11 cellular contexts compared by ENCODE assay signal in genomic region chr5:137954131-137954879, GRCh38.
DNase-seq lines count a peak whose midpoint lies in the region; ATAC-seq, FAIRE-seq and TF ChIP-seq lines count a peak whose summit lies in the region.
"Had no signal": no experiment of that assay in that cellular context is flagged by ENCODE, and none has a peak within 500 bp of the region (broad histone marks: within the 10 kb centered on the region; RNA-seq: fewer than 3 reads in every experiment).

No MANE protein-coding gene starts in this region.

- TF ChIP-seq POLR2A in HepG2 (IDR thresholded peaks at IDR 0.05; ENCODE audit: insufficient read depth in 1 of 2, low read depth in 2 of 2, low read length in 2 of 2) = no peak
- no peak for TF ChIP-seq POLR2A in right lobe of liver (IDR thresholded peaks at IDR 0.05)

- no peak for FAIRE-seq in HepG2 (lab: Jason Lieb, UNC)

- H3K4me3 Mint-ChIP-seq in naive thymus-derived CD4-positive, alpha-beta T cell = no peak overlapping the region
- H3K4me3 Mint-ChIP-seq: CD4-positive, CD25-positive, alpha-beta regulatory T cell had no signal

- H3K4me3 ChIP-seq in liver (ENCODE audit: low read depth in 1 of 3, low read length in 3 of 3) (no peak overlapping the region), HepG2 (replicated peaks in 1 of 3; ENCODE audit: insufficient read depth in 1 of 3, low read depth in 2 of 3, low read length in 3 of 3) (no peak overlapping the region), coronary artery (no peak overlapping the region), right lobe of liver (no peak overlapping the region)
- no peak overlapping the region for H3K4me3 ChIP-seq in naive thymus-derived CD4-positive, alpha-beta T cell (ENCODE audit: low read length)
- H3K4me3 ChIP-seq: testis had no signal

- no peaks in the 10 kb centered on the region for H4K20me1 ChIP-seq in HepG2 (ENCODE audit: insufficient read depth, low read length)

- H2AFZ ChIP-seq in HepG2 (ENCODE audit: low read length) = no peak overlapping the region

- TF ChIP-seq RAD21 in liver (IDR thresholded peaks at IDR 0.05) = no peak
- no peak for TF ChIP-seq RAD21 in HepG2 (CRISPR knock-in tag; IDR thresholded peaks at IDR 0.05)

- peaks cover 11 to 39% (median 25%) of the 10 kb centered on the region in 5 donors for H3K36me3 Mint-ChIP-seq in naive thymus-derived CD4-positive, alpha-beta T cell

- no peak for TF ChIP-seq EP300 in HepG2 (IDR thresholded peaks at IDR 0.05; ENCODE audit: low read depth in 2 of 2, low read length in 2 of 2)
- no peak for TF ChIP-seq EP300 in HepG2 (CRISPR knock-in tag; IDR thresholded peaks at IDR 0.05; ENCODE audit: borderline replicate concordance)

- H3K27me3 Mint-ChIP-seq in naive thymus-derived CD4-positive, alpha-beta T cell = no peaks in the 10 kb centered on the region
- H3K27me3 Mint-ChIP-seq: CD4-positive, CD25-positive, alpha-beta regulatory T cell had no signal

- DNase-seq in HepG2 (ENCODE audit: low spot score) (no peak), coronary artery (ENCODE audit: low spot score) (no peak), right lobe of liver (no peak), T-helper 1 cell (no peak), RKO (ENCODE audit: low spot score) (no peak)
- no peak for DNase-seq in naive thymus-derived CD4-positive, alpha-beta T cell
- DNase-seq: CD4-positive, CD25-positive, alpha-beta regulatory T cell; testis had no signal

- 90% methylated on average over 9 of the region's 9 CpGs for WGBS in liver
- WGBS in HepG2 (ENCODE audit: low lambda C conversion rate) = 96% methylated on average over 9 of the region's 9 CpGs
- WGBS in right lobe of liver (ENCODE audit: insufficient coverage, low coverage, low lambda C conversion rate, missing lambda C conversion rate) = 67% methylated on average over 9 of the region's 9 CpGs

- H3K9me3 ChIP-seq in liver (ENCODE audit: control insufficient read depth in 4 of 4, low read length in 3 of 4) (no peaks in the 10 kb centered on the region), HepG2 (ENCODE audit: low read length) (no peaks in the 10 kb centered on the region), right lobe of liver (no peaks in the 10 kb centered on the region)
- H3K9me3 ChIP-seq in naive thymus-derived CD4-positive, alpha-beta T cell (ENCODE audit: control insufficient read depth in 2 of 3, low read length in 3 of 3) = no peaks in the 10 kb centered on the region
- H3K9me3 ChIP-seq: neutrophil, testis had no signal

- peaks cover 3 to 19% (median 14%) of the 10 kb centered on the region in 4 donors for H3K36me3 ChIP-seq in liver (ENCODE audit: control insufficient read depth in 4 of 4, insufficient read depth in 3 of 4, low read depth in 1 of 4, low read length in 3 of 4)
- peaks cover 17 to 54% of the 10 kb centered on the region in 2 experiments; a peak in 4 of 5 replicates for H3K36me3 ChIP-seq in HepG2 (replicated peaks in 1 of 2; ENCODE audit: control insufficient read depth in 1 of 2, insufficient read depth in 2 of 2, low read length in 2 of 2)
- H3K36me3 ChIP-seq in right lobe of liver = peaks cover 0 to 24% (median 0%) of the 10 kb centered on the region in 4 donors
- peaks cover 9 to 52% (median 17%) of the 10 kb centered on the region in 3 experiments for H3K36me3 ChIP-seq in naive thymus-derived CD4-positive, alpha-beta T cell (ENCODE audit: control insufficient read depth in 2 of 3, insufficient read depth in 3 of 3, low read length in 3 of 3)

- ATAC-seq in HepG2 = no peak
- ATAC-seq in right lobe of liver = peak; percentile 52 to 79 (median 63)
- no peak for ATAC-seq in naive thymus-derived CD4-positive, alpha-beta T cell
- no peak for ATAC-seq in HG02588 (IDR thresholded peaks at IDR 0.05; ENCODE audit: unreplicated experiment)

- peak overlapping the region in 2 of 9 donors; percentile 24 to 57 for H3K27ac Mint-ChIP-seq in naive thymus-derived CD4-positive, alpha-beta T cell
- H3K27ac Mint-ChIP-seq: CD4-positive, CD25-positive, alpha-beta regulatory T cell had no signal

- H3K9me3 Mint-ChIP-seq in naive thymus-derived CD4-positive, alpha-beta T cell = no peaks in the 10 kb centered on the region
- H3K9me3 Mint-ChIP-seq: CD4-positive, CD25-positive, alpha-beta regulatory T cell had no signal

- H3K4me1 ChIP-seq in liver (ENCODE audit: control insufficient read depth in 4 of 4, insufficient read depth in 4 of 4, low read length in 3 of 4) = no peaks in the 10 kb centered on the region
- no peaks in the 10 kb centered on the region for H3K4me1 ChIP-seq in HepG2 (ENCODE audit: insufficient read depth, low read length)
- H3K4me1 ChIP-seq in right lobe of liver = no peaks in the 10 kb centered on the region
- H3K4me1 ChIP-seq in naive thymus-derived CD4-positive, alpha-beta T cell (ENCODE audit: control insufficient read depth in 2 of 2, insufficient read depth in 2 of 2, low read length in 2 of 2) = no peaks in the 10 kb centered on the region
- H3K4me1 ChIP-seq: testis had no signal

- no TSS peak for BruUV-seq in HepG2 (replicated peaks; lab: Mats Ljungman, UMichigan)

- in situ Hi-C loops in HepG2 (cut with HindIII; ENCODE audit: extremely low pct_ligation_motif_present, low pct_unique_long_range_greater_than_20kb) = no loop called here

- H3K4me2 ChIP-seq in HepG2 (ENCODE audit: low read depth, low read length) = no peak overlapping the region

- POLR2A ChIA-PET in HepG2 (lab: Yijun Ruan, JAX) = no interaction called here
- POLR2A ChIA-PET in naive thymus-derived CD4-positive, alpha-beta T cell (lab: Charles Lee) = no interaction called here

- H3K27me3 ChIP-seq in liver (ENCODE audit: control insufficient read depth in 4 of 4, insufficient read depth in 4 of 4, low read length in 3 of 4) (no peaks in the 10 kb centered on the region), HepG2 (ENCODE audit: control insufficient read depth in 1 of 2, insufficient read depth in 2 of 2, low read length in 2 of 2) (no peaks in the 10 kb centered on the region), right lobe of liver (no peaks in the 10 kb centered on the region)
- no peaks in the 10 kb centered on the region for H3K27me3 ChIP-seq in naive thymus-derived CD4-positive, alpha-beta T cell (ENCODE audit: control insufficient read depth in 2 of 2, insufficient read depth in 2 of 2, low read length in 2 of 2)
- H3K27me3 ChIP-seq: neutrophil, testis had no signal

- peaks cover 0 to 3% (median 0%) of the 10 kb centered on the region in 7 donors for H3K4me1 Mint-ChIP-seq in naive thymus-derived CD4-positive, alpha-beta T cell

- TF ChIP-seq CTCF in liver (IDR thresholded peaks at IDR 0.05; ENCODE audit: low read depth, low read length, missing input control) (no peak), HepG2 (CRISPR knock-in tag; IDR thresholded peaks at IDR 0.05) (no peak), coronary artery (IDR thresholded peaks at IDR 0.05) (no peak), right lobe of liver (IDR thresholded peaks at IDR 0.05) (no peak)

- CTCF ChIA-PET in HepG2 (lab: Yijun Ruan, JAX; ENCODE audit: low intra/inter-chr PET ratio, low total read pairs) = no interaction called here
- CTCF ChIA-PET in naive thymus-derived CD4-positive, alpha-beta T cell (lab: Charles Lee) = interaction anchor here (0.9 kb wide), 1 partner anchor 18 kb away, joined by 3 read pairs; no protein-coding TSS in a partner anchor

- H3K9ac ChIP-seq in liver (ENCODE audit: low read depth in 1 of 2, low read length in 2 of 2) (no peak overlapping the region), HepG2 (ENCODE audit: insufficient read depth, low read depth, low read length) (no peak overlapping the region)

- intact Hi-C loops in HepG2 (cut with micrococcal nuclease; ENCODE audit: unreplicated experiment) (no loop called here), right lobe of liver (cut with DNase I) (no loop called here)
- intact Hi-C loops in naive thymus-derived CD4-positive, alpha-beta T cell (cut with micrococcal nuclease) = no loop called here

- no peaks in the 10 kb centered on the region for H3K79me2 ChIP-seq in HepG2 (ENCODE audit: insufficient read depth, low read length)

- no peak overlapping the region for H3K27ac ChIP-seq in liver (ENCODE audit: low read depth in 1 of 2, low read length in 2 of 2)
- no peak overlapping the region for H3K27ac ChIP-seq in HepG2 (ENCODE audit: extremely low read length, insufficient read depth, low read length)
- H3K27ac ChIP-seq in coronary artery = peak overlapping the region; percentile 27 to 35
- H3K27ac ChIP-seq in right lobe of liver = no peak overlapping the region
- H3K27ac ChIP-seq in naive thymus-derived CD4-positive, alpha-beta T cell (ENCODE audit: low read depth, low read length) = no peak overlapping the region
- H3K27ac ChIP-seq: neutrophil, testis had no signal

TF ChIP-seq in liver, 16 proteins besides CTCF, POLR2A, EP300 and RAD21:
- TF ChIP-seq NR2F2 (IDR thresholded peaks at IDR 0.05) (no peak), JUND (IDR thresholded peaks at IDR 0.05) (peak; percentile 50 to 68)

TF ChIP-seq in HepG2, 621 proteins besides CTCF, POLR2A, EP300 and RAD21 (continues in another document):
- no peak for TF ChIP-seq ZNF574 (CRISPR knock-in tag; IDR thresholded peaks at IDR 0.05)

Comparison
In these comparisons a context has a peak if more than half of its experiments do, and no peak if none do; other contexts are left out.
1. ATAC-seq: peak in right lobe of liver (4 of 4); none in HepG2 (single experiment), naive thymus-derived CD4-positive, alpha-beta T cell (single experiment) and HG02588 (single experiment).
2. H3K27ac ChIP-seq: peak in coronary artery (2 of 2); none in liver (0 of 2), HepG2 (single experiment), right lobe of liver (0 of 3) and naive thymus-derived CD4-positive, alpha-beta T cell (single experiment).